In genomic region chr3:123457841-123458240, GRCh38 we compare ENCODE assay signal across 22 cellular contexts. TPM values are rescaled to one million over a fixed set of nuclear protein-coding genes. Genes with fewer than 3 reads are reported as not detected.
"Had no signal": no experiment of that assay in that cellular context is flagged by ENCODE, and none has a peak within 500 bp of the region (broad histone marks: within the 10 kb centered on the region; RNA-seq: fewer than 3 reads in every experiment).

No MANE protein-coding gene starts in this region.

- FAIRE-seq: frontal cortex, islet of Langerhans had no signal

- H3K9me3 ChIP-seq: heart left ventricle, prostate gland, right lobe of liver, tibial nerve, upper lobe of right lung, vagina had no signal

- H3K4me3 Mint-ChIP-seq: naive thymus-derived CD4-positive, alpha-beta T cell; nephron progenitor cell; stimulated activated effector memory CD8-positive, alpha-beta T cell treated with anti-CD3 and anti-CD28 coated beads, Interleukin-12 subunit alpha, Interleukin-12 subunit beta, amount 100 ng/mL, for 72 hours had no signal

- H3K27me3 ChIP-seq: right lobe of liver, vagina had no signal

- H3K4me3 ChIP-seq: coronary artery, heart left ventricle, prostate gland, right lobe of liver, tibial nerve, upper lobe of right lung, vagina had no signal

- H3K9me3 Mint-ChIP-seq: nephron progenitor cell; stimulated activated effector memory CD8-positive, alpha-beta T cell treated with anti-CD3 and anti-CD28 coated beads, Interleukin-12 subunit alpha, Interleukin-12 subunit beta, amount 100 ng/mL, for 72 hours had no signal

- H3K4me1 Mint-ChIP-seq: naive thymus-derived CD4-positive, alpha-beta T cell; stimulated activated effector memory CD8-positive, alpha-beta T cell treated with anti-CD3 and anti-CD28 coated beads, Interleukin-12 subunit alpha, Interleukin-12 subunit beta, amount 100 ng/mL, for 72 hours had no signal

- H3K27ac Mint-ChIP-seq: naive thymus-derived CD4-positive, alpha-beta T cell; nephron progenitor cell; stimulated activated effector memory CD8-positive, alpha-beta T cell treated with anti-CD3 and anti-CD28 coated beads, Interleukin-12 subunit alpha, Interleukin-12 subunit beta, amount 100 ng/mL, for 72 hours had no signal

- H3K36me3 Mint-ChIP-seq: naive thymus-derived CD4-positive, alpha-beta T cell had no signal

- DNase-seq: effector CD4-positive, alpha-beta T cell; heart left ventricle; kidney glomerular epithelial cell; mammary epithelial cell; naive thymus-derived CD4-positive, alpha-beta T cell; nephron progenitor cell; retina; right lobe of liver; stimulated activated CD4-positive, alpha-beta T cell treated with anti-CD3 and anti-CD28 coated beads, Interleukin-4, amount 100 ng/mL, for 1 hour; stimulated activated CD8-positive, alpha-beta memory T cell treated with anti-CD3 and anti-CD28 coated beads, Interleukin-4, amount 100 ng/mL, for 48 hours; stimulated activated naive CD8-positive, alpha-beta T cell treated with anti-CD3 and anti-CD28 coated beads, Interleukin-15, Interleukin-2, amounts not matched to agents 100 U/mL and 50 U/mL, for 24 hours; upper lobe of right lung had no signal

- H3K27ac ChIP-seq: coronary artery, heart left ventricle, parathyroid adenoma, prostate gland, right lobe of liver, tibial nerve, upper lobe of right lung, vagina had no signal

- H3K79me2 ChIP-seq: parathyroid adenoma had no signal

- H2AFZ ChIP-seq: parathyroid adenoma had no signal

- H3K36me3 ChIP-seq: heart left ventricle, prostate gland, right lobe of liver, tibial nerve, upper lobe of right lung, vagina had no signal

- H3K4me1 ChIP-seq: parathyroid adenoma, prostate gland, tibial nerve, upper lobe of right lung, vagina had no signal

RNA-seq across cellular contexts. Expression of gene ADCY5, which starts 9.0 kb away (rescaled TPM):
- total RNA-seq: glomerular endothelial cell; mononuclear cell; naive thymus-derived CD4-positive, alpha-beta T cell had no signal
